ENCODE assay signal across 1 cellular context in the genomic region with DNA sequence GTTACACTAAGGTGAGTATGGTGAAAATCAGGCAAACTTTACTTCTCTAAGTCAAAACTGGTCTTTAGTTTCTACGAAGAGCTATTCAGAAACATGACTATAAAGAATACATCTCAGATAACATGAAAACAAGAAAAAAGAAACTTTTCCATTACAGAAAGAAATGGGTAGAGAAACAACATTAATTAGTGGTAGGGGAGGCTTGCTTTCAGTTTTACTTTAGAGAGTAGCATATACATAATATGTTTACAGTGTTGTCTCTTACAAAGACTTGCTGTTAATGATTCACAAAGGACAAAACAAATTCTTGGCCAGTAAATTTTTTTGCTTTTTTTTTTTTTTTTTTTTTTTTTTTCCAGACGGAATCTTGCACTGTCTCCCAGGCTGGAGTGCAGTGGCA.
TF ChIP-seq lines count a peak whose summit lies in the region.

No MANE protein-coding gene starts in this region.

TF ChIP-seq in HEK293, 187 proteins besides CTCF, POLR2A, EP300 and RAD21:
- TF ChIP-seq, protein P1, sequence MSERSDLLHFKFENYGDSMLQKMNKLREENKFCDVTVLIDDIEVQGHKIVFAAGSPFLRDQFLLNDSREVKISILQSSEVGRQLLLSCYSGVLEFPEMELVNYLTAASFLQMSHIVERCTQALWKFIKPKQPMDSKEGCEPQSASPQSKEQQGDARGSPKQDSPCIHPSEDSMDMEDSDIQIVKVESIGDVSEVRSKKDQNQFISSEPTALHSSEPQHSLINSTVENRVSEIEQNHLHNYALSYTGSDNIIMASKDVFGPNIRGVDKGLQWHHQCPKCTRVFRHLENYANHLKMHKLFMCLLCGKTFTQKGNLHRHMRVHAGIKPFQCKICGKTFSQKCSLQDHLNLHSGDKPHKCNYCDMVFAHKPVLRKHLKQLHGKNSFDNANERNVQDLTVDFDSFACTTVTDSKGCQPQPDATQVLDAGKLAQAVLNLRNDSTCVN (tag by site-specific recombination; optimal IDR thresholded peaks at IDR 0.05) = no peak
- TF ChIP-seq, protein P2, sequence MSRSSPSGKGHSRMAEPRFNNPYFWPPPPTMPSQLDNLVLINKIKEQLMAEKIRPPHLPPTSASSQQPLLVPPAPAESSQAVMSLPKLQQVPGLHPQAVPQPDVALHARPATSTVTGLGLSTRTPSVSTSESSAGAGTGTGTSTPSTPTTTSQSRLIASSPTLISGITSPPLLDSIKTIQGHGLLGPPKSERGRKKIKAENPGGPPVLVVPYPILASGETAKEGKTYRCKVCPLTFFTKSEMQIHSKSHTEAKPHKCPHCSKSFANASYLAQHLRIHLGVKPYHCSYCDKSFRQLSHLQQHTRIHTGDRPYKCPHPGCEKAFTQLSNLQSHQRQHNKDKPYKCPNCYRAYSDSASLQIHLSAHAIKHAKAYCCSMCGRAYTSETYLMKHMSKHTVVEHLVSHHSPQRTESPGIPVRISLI (tag by site-specific recombination; IDR thresholded peaks at IDR 0.05) = 0 out of 2 replicates have a peak, but pooled peaks have one; percentile 21
- TF ChIP-seq ZNF473 (tag by site-specific recombination; IDR thresholded peaks at IDR 0.05) = no peak
